In genomic region chr1:6261615-6261995, GRCh38 we compare ENCODE assay signal across 8 cellular contexts. TPM values are rescaled to one million over a fixed set of nuclear protein-coding genes. Genes with fewer than 3 reads are reported as not detected.
DNase-seq lines count a peak whose midpoint lies in the region; ATAC-seq and TF ChIP-seq lines count a peak whose summit lies in the region.

No MANE protein-coding gene starts in this region.

- WGBS in heart left ventricle, 4 donors: 9 to 18% (median 13%) methylated on average over 12 to 15 of the region's 15 CpGs

- DNase-seq in NCI-H146 (lab: John Stamatoyannopoulos, UW) (peak; percentile 11), NCI-H146 treated with DMSO at 0.1 percent for 48 hours (lab: John Stamatoyannopoulos, UW; ENCODE audit: unreplicated experiment) (no peak), T-cell (no peak), heart left ventricle (no peak), H4 (ENCODE audit: low spot score) (no peak), NCI-H526 treated with DMSO at 0.1 percent for 48 hours (lab: John Stamatoyannopoulos, UW) (no peak), NCI-H2196 (lab: John Stamatoyannopoulos, UW; ENCODE audit: unreplicated experiment) (no peak)

- no peaks in the 10 kb centered on the region for H3K9me3 ChIP-seq in heart left ventricle

- no peak overlapping the region for H3K27ac Mint-ChIP-seq in T-cell

- H3K27ac ChIP-seq in heart left ventricle (peak overlapping the region in 8 of 12 donors; percentile 51 to 85 (median 70)), skin epidermis (peak overlapping the region in 16 of 21 experiments; percentile 22 to 88 (median 72))

- no peaks in the 10 kb centered on the region for H3K9me3 Mint-ChIP-seq in T-cell

- no peaks in the 10 kb centered on the region for H3K36me3 Mint-ChIP-seq in T-cell

- CTCF ChIA-PET in T-cell (lab: Charles Lee): no interaction called here

- peak overlapping the region; percentile 20 to 67 (median 54) for H3K4me3 ChIP-seq in heart left ventricle
- H3K4me3 ChIP-seq in skin epidermis: peak overlapping the region; percentile 31 to 73 (median 44)

- peaks cover 0 to 26% (median 8%) of the 10 kb centered on the region in 9 donors for H3K27me3 ChIP-seq in heart left ventricle

- no peaks in the 10 kb centered on the region for H3K36me3 ChIP-seq in heart left ventricle

- peaks cover 2 to 11% (median 6%) of the 10 kb centered on the region in 3 donors for H3K4me1 Mint-ChIP-seq in T-cell

- ATAC-seq in T-cell (replicated peaks in 1 of 4) (no peak), heart left ventricle (peak in 1 of 4 donors; percentile 13)

- intact Hi-C loops in heart left ventricle (cut with DNase I): no loop called here

- H3K4me3 Mint-ChIP-seq in T-cell: peak overlapping the region; percentile 65 to 72 (median 71)

- H3K27me3 Mint-ChIP-seq in T-cell: peaks cover 4 to 17% of the 10 kb centered on the region in 2 donors

- POLR2A ChIA-PET in T-cell (lab: Charles Lee): no interaction called here

- H3K4me1 ChIP-seq in heart left ventricle: peaks cover 0 to 38% (median 25%) of the 10 kb centered on the region in 12 donors

- no peak for TF ChIP-seq CTCF in heart left ventricle (IDR thresholded peaks at IDR 0.05)

- TF ChIP-seq POLR2A in heart left ventricle (IDR thresholded peaks at IDR 0.05): no peak

RNA-seq across cellular contexts. Expression of gene GPR153, which starts 0.7 kb away (rescaled TPM):
- total RNA-seq in T-cell (1 to 10 TPM in 1 of 5 donors, under 1 TPM in 4; 0.35 to 2.7 (median 0.72) TPM), heart left ventricle (10 to 100 TPM in 1 of 9 donors, 1 to 10 TPM in 8; 2.7 to 30.0 (median 4.8) TPM)
- polyA plus RNA-seq in heart left ventricle: 1 to 10 TPM; 2.7 to 4.7 TPM
- 1.7 and 1.9 TPM in 2 replicates for total RNA-seq in H4 (2014; rRNA removed; shearing (Covaris generic))

RNA-seq across cellular contexts. Expression of gene HES3, which starts 17.6 kb away (rescaled TPM):
- total RNA-seq in T-cell (not detected), heart left ventricle (not detected)
- polyA plus RNA-seq in heart left ventricle: not detected
- not detected in 2 replicates for total RNA-seq in H4 (2014; rRNA removed; shearing (Covaris generic))

RNA-seq across cellular contexts. Expression of gene ICMT, which starts 25.8 kb away (rescaled TPM):
- total RNA-seq in T-cell (10 to 100 TPM in 4 of 5 donors, 1 to 10 TPM in 1; 9.6 to 24.0 (median 20.7) TPM), heart left ventricle (100 to 1,000 TPM in 2 of 9 donors, 10 to 100 TPM in 7; 48.7 to 102 (median 64.1) TPM)
- polyA plus RNA-seq in heart left ventricle: 10 to 100 TPM; 26.8 to 61.6 TPM
- total RNA-seq in H4 (2014; rRNA removed; shearing (Covaris generic)): 52.2 and 67.1 TPM in 2 replicates

RNA-seq across cellular contexts. Expression of gene RNF207, which starts 55.7 kb away (rescaled TPM):
- total RNA-seq in T-cell (1 to 10 TPM; 4.7 to 9.7 (median 6.9) TPM), heart left ventricle (100 to 1,000 TPM in 1 of 9 donors, 10 to 100 TPM in 8; 27.0 to 126 (median 58.2) TPM)
- polyA plus RNA-seq in heart left ventricle: 10 to 100 TPM; 10.6 to 88.6 TPM
- total RNA-seq in H4 (2014; rRNA removed; shearing (Covaris generic)): 0.12 and 1.6 TPM in 2 replicates
